In genomic region chr1:94661431-94661830, GRCh38 we compare ENCODE assay signal across 29 cellular contexts.
DNase-seq lines count a peak whose midpoint lies in the region; ATAC-seq, FAIRE-seq and TF ChIP-seq lines count a peak whose summit lies in the region.
"Had no signal": no experiment of that assay in that cellular context is flagged by ENCODE, and none has a peak within 500 bp of the region (broad histone marks: within the 10 kb centered on the region; RNA-seq: fewer than 3 reads in every experiment).

No MANE protein-coding gene starts in this region.

- no peaks in the 10 kb centered on the region for H3K9me3 Mint-ChIP-seq in mesothelial cell of epicardium
- no peaks in the 10 kb centered on the region for H3K9me3 Mint-ChIP-seq in activated CD4-positive, alpha-beta memory T cell treated with anti-CD3 and anti-CD28 coated beads, Interleukin-2, amount 10 ng/mL, durations not matched to agents 7 days and 5 days
- H3K9me3 Mint-ChIP-seq: activated CD4-positive, alpha-beta T cell treated with anti-CD3 and anti-CD28 coated beads, Interleukin-2, amount 10 ng/mL, durations not matched to agents 24 days and 14 days; activated T-helper 17 cell treated with anti-CD3 and anti-CD28 coated beads, Interleukin-2, amount 50 U/mL, for 72 hours; CD4-positive, alpha-beta T cell; naive thymus-derived CD4-positive, alpha-beta T cell had no signal

- H3K9ac ChIP-seq in HepG2 (ENCODE audit: insufficient read depth, low read depth, low read length) (no peak overlapping the region), H1 (replicated peaks in 1 of 4; ENCODE audit: extremely low read depth in 1 of 4, low read depth in 3 of 4, low read length in 3 of 4) (no peak overlapping the region)
- H3K9ac ChIP-seq: SK-N-SH had no signal

- BruUV-seq in HepG2 (replicated peaks; lab: Mats Ljungman, UMichigan): no TSS peak

- peak overlapping the region; percentile 94; the same call in 1 of the 2 replicates for H2BK5ac ChIP-seq in H1 (ENCODE audit: low read depth, low read length)

- H3K27ac ChIP-seq in HepG2 (ENCODE audit: extremely low read length, insufficient read depth, low read length) (no peak overlapping the region), right lobe of liver (no peak overlapping the region), H1 (ENCODE audit: low read depth, low read length) (peak overlapping the region; percentile 63; the same call in 1 of the 2 replicates), transverse colon (no peak overlapping the region)
- H3K27ac ChIP-seq: left lung, right atrium auricular region, RWPE1, tibial artery had no signal

- H2AFZ ChIP-seq in HepG2 (ENCODE audit: low read length) (no peak overlapping the region), H1 (ENCODE audit: low read length) (no peak overlapping the region)

- H3K79me2 ChIP-seq in HepG2 (ENCODE audit: insufficient read depth, low read length): no peaks in the 10 kb centered on the region
- H3K79me2 ChIP-seq in H1 (ENCODE audit: control insufficient read depth in 1 of 2, insufficient read depth in 2 of 2, low read length in 2 of 2): no peaks in the 10 kb centered on the region

- no peaks in the 10 kb centered on the region for H3K27me3 Mint-ChIP-seq in mesothelial cell of epicardium (ENCODE audit: low read depth)
- peaks cover 6% of the 10 kb centered on the region for H3K27me3 Mint-ChIP-seq in activated CD4-positive, alpha-beta memory T cell treated with anti-CD3 and anti-CD28 coated beads, Interleukin-2, amount 10 ng/mL, durations not matched to agents 7 days and 5 days
- H3K27me3 Mint-ChIP-seq: CD4-positive, alpha-beta T cell had no signal

- TF ChIP-seq CTCF in HepG2 (CRISPR knock-in tag; IDR thresholded peaks at IDR 0.05): no peak
- TF ChIP-seq CTCF in right lobe of liver (IDR thresholded peaks at IDR 0.05): no peak
- TF ChIP-seq CTCF in H1 (IDR thresholded peaks at IDR 0.05; ENCODE audit: control extremely low read depth in 1 of 3, insufficient read depth in 1 of 3, low read depth in 1 of 3, low read length in 3 of 3): no peak
- no peak for TF ChIP-seq CTCF in mesothelial cell of epicardium (IDR thresholded peaks at IDR 0.05; ENCODE audit: unreplicated experiment)
- no peak for TF ChIP-seq CTCF in transverse colon (IDR thresholded peaks at IDR 0.05)

- H2BK15ac ChIP-seq in H1 (ENCODE audit: low read length): no peak overlapping the region

- no peaks in the 10 kb centered on the region; a peak in 1 of 5 replicates for H3K27me3 ChIP-seq in HepG2 (ENCODE audit: control insufficient read depth in 1 of 2, insufficient read depth in 2 of 2, low read length in 2 of 2)
- no peaks in the 10 kb centered on the region for H3K27me3 ChIP-seq in right lobe of liver
- H3K27me3 ChIP-seq in H1 (replicated peaks in 1 of 4; ENCODE audit: control insufficient read depth in 3 of 4, extremely low read depth in 1 of 4, insufficient read depth in 3 of 4, low read length in 3 of 4): no peaks in the 10 kb centered on the region
- no peaks in the 10 kb centered on the region for H3K27me3 ChIP-seq in transverse colon
- H3K27me3 ChIP-seq: heart left ventricle, left lung, ovary, right atrium auricular region, tibial artery had no signal

- TF ChIP-seq POLR2A in HepG2 (IDR thresholded peaks at IDR 0.05; ENCODE audit: insufficient read depth in 1 of 2, low read depth in 2 of 2, low read length in 2 of 2) (no peak), right lobe of liver (IDR thresholded peaks at IDR 0.05) (no peak), H1 (IDR thresholded peaks at IDR 0.05; ENCODE audit: control extremely low read depth in 1 of 2, low read depth in 2 of 2, low read length in 2 of 2) (no peak), transverse colon (IDR thresholded peaks at IDR 0.05) (no peak)

- H4K91ac ChIP-seq in H1 (replicated peaks; ENCODE audit: insufficient read length, low read length): no peak overlapping the region

- no peak overlapping the region for H3K14ac ChIP-seq in H1 (ENCODE audit: insufficient read length)

- H3K4me1 ChIP-seq in HepG2 (ENCODE audit: insufficient read depth, low read length) (peaks cover 10% of the 10 kb centered on the region), right lobe of liver (peaks cover 0 to 9% (median under 1%) of the 10 kb centered on the region in 4 donors), H1 (replicated peaks in 1 of 4; ENCODE audit: control insufficient read depth in 3 of 4, insufficient read depth in 4 of 4, low read length in 3 of 4) (peaks cover 2 to 25% (median 14%) of the 10 kb centered on the region in 4 experiments; a peak in 6 of 7 replicates), transverse colon (peaks cover 0 to 7% (median 3%) of the 10 kb centered on the region in 4 donors)
- H3K4me1 ChIP-seq: left lung had no signal

- no peaks in the 10 kb centered on the region for H3K36me3 Mint-ChIP-seq in mesothelial cell of epicardium
- no peaks in the 10 kb centered on the region for H3K36me3 Mint-ChIP-seq in activated CD4-positive, alpha-beta memory T cell treated with anti-CD3 and anti-CD28 coated beads, Interleukin-2, amount 10 ng/mL, durations not matched to agents 7 days and 5 days (ENCODE audit: low read depth)
- H3K36me3 Mint-ChIP-seq: activated naive CD8-positive, alpha-beta T cell; naive thymus-derived CD4-positive, alpha-beta T cell had no signal

- no peak overlapping the region for H2BK20ac ChIP-seq in H1 (ENCODE audit: low read length)

- H4K20me1 ChIP-seq in HepG2 (ENCODE audit: insufficient read depth, low read length) (no peaks in the 10 kb centered on the region), H1 (replicated peaks in 1 of 2; ENCODE audit: control insufficient read depth in 1 of 2, insufficient read depth in 2 of 2, low read length in 2 of 2) (no peaks in the 10 kb centered on the region)

- H3K18ac ChIP-seq in H1 (ENCODE audit: extremely low read depth, low read length): no peak overlapping the region

- TF ChIP-seq EP300 in HepG2 (IDR thresholded peaks at IDR 0.05; ENCODE audit: low read depth in 2 of 2, low read length in 2 of 2) (no peak), HepG2 (CRISPR knock-in tag; IDR thresholded peaks at IDR 0.05; ENCODE audit: borderline replicate concordance) (no peak), H1 (IDR thresholded peaks at IDR 0.05; ENCODE audit: borderline replicate concordance in 1 of 2, low read depth in 2 of 2, low read length in 2 of 2) (no peak), transverse colon (IDR thresholded peaks at IDR 0.05; ENCODE audit: low read depth) (no peak)

- peak overlapping the region; percentile 57 for H3K27ac Mint-ChIP-seq in mesothelial cell of epicardium
- no peak overlapping the region for H3K27ac Mint-ChIP-seq in activated CD4-positive, alpha-beta memory T cell treated with anti-CD3 and anti-CD28 coated beads, Interleukin-2, amount 10 ng/mL, durations not matched to agents 7 days and 5 days
- H3K27ac Mint-ChIP-seq: activated CD4-positive, alpha-beta T cell treated with anti-CD3 and anti-CD28 coated beads, Interleukin-2, amount 10 ng/mL, durations not matched to agents 24 days and 14 days; activated naive CD8-positive, alpha-beta T cell; activated T-helper 17 cell treated with anti-CD3 and anti-CD28 coated beads, Interleukin-2, amount 50 U/mL, for 72 hours; CD4-positive, alpha-beta T cell; naive thymus-derived CD4-positive, alpha-beta T cell had no signal

- in situ Hi-C loops in HepG2 (cut with HindIII; ENCODE audit: extremely low pct_ligation_motif_present, low pct_unique_long_range_greater_than_20kb): no loop called here
- in situ Hi-C loops in transverse colon (cut with MboI; ENCODE audit: low pct_ligation_motif_present in 1 of 4, low pct_unique_long_range_greater_than_20kb in 1 of 4, low sequenced_read_pairs in 3 of 4): no loop called here

- H3K9me3 ChIP-seq in HepG2 (ENCODE audit: low read length) (no peaks in the 10 kb centered on the region), right lobe of liver (no peaks in the 10 kb centered on the region), H1 (ENCODE audit: insufficient read depth in 2 of 2, low read depth in 1 of 2, low read length in 1 of 2) (no peaks in the 10 kb centered on the region), transverse colon (no peaks in the 10 kb centered on the region)
- H3K9me3 ChIP-seq: heart left ventricle, left lung, ovary, right atrium auricular region, SK-N-SH, tibial artery had no signal

- 13% methylated on average over 1 of the region's 1 CpG for WGBS in HepG2 (ENCODE audit: low lambda C conversion rate)
- 33% methylated on average over 1 of the region's 1 CpG for WGBS in right lobe of liver (ENCODE audit: insufficient coverage, low coverage, low lambda C conversion rate, missing lambda C conversion rate)
- 19% methylated on average over 1 of the region's 1 CpG; no CpG with 5 or more reads in 1 of the 2 experiments for WGBS in H1 (ENCODE audit: extremely low coverage in 1 of 2, insufficient coverage in 1 of 2, insufficient read length in 1 of 2, insufficient replicate concordance in 2 of 2, low coverage in 1 of 2, low lambda C conversion rate in 2 of 2, missing lambda C conversion rate in 1 of 2), 2 experiments
- 45 to 70% methylated on average over 1 of the region's 1 CpG for WGBS in transverse colon (ENCODE audit: low coverage in 1 of 2), 2 donors

- H3K4me3 Mint-ChIP-seq in mesothelial cell of epicardium: no peak overlapping the region
- H3K4me3 Mint-ChIP-seq in activated CD4-positive, alpha-beta memory T cell treated with anti-CD3 and anti-CD28 coated beads, Interleukin-2, amount 10 ng/mL, durations not matched to agents 7 days and 5 days: no peak overlapping the region
- H3K4me3 Mint-ChIP-seq: activated CD4-positive, alpha-beta T cell treated with anti-CD3 and anti-CD28 coated beads, Interleukin-2, amount 10 ng/mL, durations not matched to agents 24 days and 14 days; activated naive CD8-positive, alpha-beta T cell; activated T-helper 17 cell treated with anti-CD3 and anti-CD28 coated beads, Interleukin-2, amount 50 U/mL, for 72 hours; CD4-positive, alpha-beta T cell; naive thymus-derived CD4-positive, alpha-beta T cell had no signal

- intact Hi-C loops in HepG2 (cut with micrococcal nuclease; ENCODE audit: unreplicated experiment) (no loop called here), right lobe of liver (cut with DNase I) (no loop called here), head of caudate nucleus (cut with DNase I) (no loop called here), transverse colon (cut with DNase I; ENCODE audit: low total_unique reads) (no loop called here)

- TF ChIP-seq RAD21 in HepG2 (CRISPR knock-in tag; IDR thresholded peaks at IDR 0.05) (no peak), H1 (IDR thresholded peaks at IDR 0.05 in 1 of 2, conservative IDR thresholded peaks at IDR 0.05 in 1 of 2; ENCODE audit: low read depth in 2 of 2, low read length in 2 of 2) (no peak)

- H2BK12ac ChIP-seq in H1 (ENCODE audit: low read depth, low read length): no peak overlapping the region

- no peak overlapping the region for H3K4me3 ChIP-seq in HepG2 (replicated peaks in 1 of 3; ENCODE audit: insufficient read depth in 1 of 3, low read depth in 2 of 3, low read length in 3 of 3)
- no peak overlapping the region for H3K4me3 ChIP-seq in right lobe of liver
- H3K4me3 ChIP-seq in H1 (ENCODE audit: extremely low read depth in 1 of 4, insufficient read depth in 2 of 4, low read depth in 3 of 4, low read length in 4 of 4): peak overlapping the region in 1 of 4 experiments; percentile 36; a peak in 4 of 8 replicates
- no peak overlapping the region for H3K4me3 ChIP-seq in transverse colon
- H3K4me3 ChIP-seq: heart left ventricle, left lung, ovary, right atrium auricular region, tibial artery had no signal

- H3K56ac ChIP-seq in H1 (replicated peaks; ENCODE audit: insufficient read length, low read depth, low read length): no peak overlapping the region

- H2BK120ac ChIP-seq in H1 (replicated peaks; ENCODE audit: low read depth, low read length): no peak overlapping the region

- no peak overlapping the region for H3K23ac ChIP-seq in H1 (ENCODE audit: insufficient read length)

- H3K79me1 ChIP-seq in H1 (ENCODE audit: low read depth, low read length): no peaks in the 10 kb centered on the region

- no peak for FAIRE-seq in HepG2 (lab: Jason Lieb, UNC)
- FAIRE-seq in H1 (lab: Jason Lieb, UNC): peak; percentile 13

- no peaks in the 10 kb centered on the region; the same call in 1 of the 2 replicates for H3K23me2 ChIP-seq in H1 (ENCODE audit: low read depth, low read length)

- no peak overlapping the region for H3K4ac ChIP-seq in H1 (replicated peaks; ENCODE audit: insufficient read length, low read depth, low read length)

- no peak overlapping the region for H2AK5ac ChIP-seq in H1 (ENCODE audit: low read depth, low read length)

- H3K36me3 ChIP-seq in HepG2 (replicated peaks in 1 of 2; ENCODE audit: control insufficient read depth in 1 of 2, insufficient read depth in 2 of 2, low read length in 2 of 2) (no peaks in the 10 kb centered on the region), right lobe of liver (no peaks in the 10 kb centered on the region), H1 (ENCODE audit: control insufficient read depth in 2 of 4, insufficient read depth in 4 of 4, low read length in 3 of 4) (no peaks in the 10 kb centered on the region; a peak in 1 of 8 replicates), transverse colon (no peaks in the 10 kb centered on the region)
- H3K36me3 ChIP-seq: heart left ventricle, left lung, ovary, right atrium auricular region, tibial artery had no signal

- ATAC-seq in HepG2 (no peak), right lobe of liver (no peak)
- ATAC-seq: activated T-helper 17 cell treated with anti-CD3 and anti-CD28 coated beads, Interleukin-2, amount 50 U/mL, for 72 hours; heart left ventricle; naive thymus-derived CD4-positive, alpha-beta T cell had no signal

- peaks cover 17% of the 10 kb centered on the region for H3K4me1 Mint-ChIP-seq in mesothelial cell of epicardium
- no peaks in the 10 kb centered on the region for H3K4me1 Mint-ChIP-seq in activated CD4-positive, alpha-beta memory T cell treated with anti-CD3 and anti-CD28 coated beads, Interleukin-2, amount 10 ng/mL, durations not matched to agents 7 days and 5 days
- H3K4me1 Mint-ChIP-seq: activated CD4-positive, alpha-beta T cell treated with anti-CD3 and anti-CD28 coated beads, Interleukin-2, amount 10 ng/mL, durations not matched to agents 24 days and 14 days; activated T-helper 17 cell treated with anti-CD3 and anti-CD28 coated beads, Interleukin-2, amount 50 U/mL, for 72 hours; naive thymus-derived CD4-positive, alpha-beta T cell had no signal

- no peak for DNase-seq in HepG2 (ENCODE audit: low spot score)
- no peak for DNase-seq in right lobe of liver
- no peak for DNase-seq in H1 (ENCODE audit: low read depth in 1 of 2, low spot score in 2 of 2)
- DNase-seq in mesothelial cell of epicardium (ENCODE audit: low spot score in 2 of 2, unreplicated experiment in 2 of 2): no peak
- no peak for DNase-seq in head of caudate nucleus
- no peak for DNase-seq in activated CD4-positive, alpha-beta T cell treated with anti-CD3 and anti-CD28 coated beads, Interleukin-2, amount 50 U/mL, for 1 hour
- DNase-seq in activated CD4-positive, alpha-beta memory T cell treated with anti-CD3 and anti-CD28 coated beads, Interleukin-2, amount 10 ng/mL, durations not matched to agents 7 days and 5 days: no peak
- no peak for DNase-seq in transverse colon
- DNase-seq: 8988T; activated CD4-positive, alpha-beta T cell treated with anti-CD3 and anti-CD28 coated beads, Interleukin-2, amount 10 ng/mL, durations not matched to agents 24 days and 14 days; activated CD8-positive, alpha-beta memory T cell treated with anti-CD3 and anti-CD28 coated beads, Interleukin-2, amount 50 U/mL, for 4 hours; CD4-positive, alpha-beta T cell; heart left ventricle; left lung; naive thymus-derived CD4-positive, alpha-beta T cell; NCI-H1048; NCI-H187; NCI-H2171 treated with DMSO at 0.1 percent for 48 hours; NCI-H748 treated with DMSO at 0.1 percent for 48 hours; ovary; SK-N-SH; stimulated activated CD4-positive, alpha-beta T cell treated with anti-CD3 and anti-CD28 coated beads, Interleukin-4, amount 100 ng/mL, for 4 hours; stimulated activated naive CD4-positive, alpha-beta T cell; T-helper 2 cell; tibial artery had no signal

- H4K5ac ChIP-seq in H1 (ENCODE audit: insufficient read length, low read depth, low read length): no peak overlapping the region

- H4K8ac ChIP-seq in H1 (ENCODE audit: extremely low read depth, insufficient read depth, low read length): no peak overlapping the region

- H3K4me2 ChIP-seq in HepG2 (ENCODE audit: low read depth, low read length) (no peak overlapping the region), H1 (ENCODE audit: insufficient read depth in 1 of 2, low read depth in 2 of 2, low read length in 2 of 2) (peak overlapping the region; percentile 38 to 51; a peak in 3 of 4 replicates)
- H3K4me2 ChIP-seq: SK-N-SH had no signal

- CTCF ChIA-PET in HepG2 (lab: Yijun Ruan, JAX; ENCODE audit: low intra/inter-chr PET ratio, low total read pairs): no interaction called here
- CTCF ChIA-PET in H1 (lab: Charles Lee; ENCODE audit: partially characterized antibody): interaction anchor here (0.8 to 1.3 kb wide), 2 partner anchors 15 to 23 kb away, joined by 3 to 4 read pairs; no protein-coding TSS in a partner anchor
- CTCF ChIA-PET in activated CD4-positive, alpha-beta memory T cell treated with anti-CD3 and anti-CD28 coated beads, Interleukin-2, amount 10 ng/mL, durations not matched to agents 7 days and 5 days (lab: Charles Lee): no interaction called here

- POLR2A ChIA-PET in HepG2 (lab: Yijun Ruan, JAX) (no interaction called here), H1 (lab: Charles Lee; ENCODE audit: partially characterized antibody) (no interaction called here)
- POLR2A ChIA-PET in activated CD4-positive, alpha-beta memory T cell treated with anti-CD3 and anti-CD28 coated beads, Interleukin-2, amount 10 ng/mL, durations not matched to agents 7 days and 5 days (lab: Charles Lee): no interaction called here
